Comparison of ENCODE assay signal across 22 cellular contexts in the genomic region with DNA sequence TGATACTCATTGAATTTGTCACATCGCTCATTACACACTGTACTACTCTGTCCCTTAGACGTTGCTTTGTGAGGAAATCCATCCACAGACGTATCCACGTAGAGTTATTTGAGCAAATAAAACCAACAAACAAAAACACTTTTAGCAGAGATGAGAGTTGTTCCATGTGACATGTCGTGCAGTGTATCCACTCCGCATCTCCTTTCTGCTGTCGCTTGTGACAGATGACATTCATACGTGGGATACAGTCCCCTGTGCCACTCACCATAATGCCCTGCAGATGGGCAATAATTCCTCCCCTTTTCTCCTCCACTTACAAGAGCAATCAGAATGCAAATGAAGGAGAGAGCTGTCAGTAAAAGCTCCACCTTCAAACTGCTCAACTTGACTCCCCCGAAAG.
"Had no signal": no experiment of that assay in that cellular context is flagged by ENCODE, and none has a peak within 500 bp of the region (broad histone marks: within the 10 kb centered on the region; RNA-seq: fewer than 3 reads in every experiment).

No MANE protein-coding gene starts in this region.

- DNase-seq: activated CD4-positive, alpha-beta T cell treated with anti-CD3 and anti-CD28 coated beads, Interleukin-2, amount 10 ng/mL, durations not matched to agents 24 days and 14 days; activated CD8-positive, alpha-beta T cell treated with anti-CD3 and anti-CD28 coated beads for 36 hours; activated naive CD4-positive, alpha-beta T cell treated with Interleukin-2 at 50 U/mL for 16 hours; activated naive CD8-positive, alpha-beta T cell treated with anti-CD3 and anti-CD28 coated beads for 36 hours; colonic mucosa; dorsolateral prefrontal cortex; esophagus squamous epithelium; heart right ventricle; islet precursor cell; left cardiac atrium; midbrain; natural killer cell; right lobe of liver; stimulated activated CD4-positive, alpha-beta T cell treated with anti-CD3 and anti-CD28 coated beads, Interleukin-2, amount 100 ng/mL, for 24 hours; stomach; transverse colon; uterus had no signal

- H3K4me1 ChIP-seq: breast epithelium, colonic mucosa, parathyroid adenoma, transverse colon, uterus had no signal

- H3K4me3 ChIP-seq: breast epithelium, colonic mucosa, esophagus squamous epithelium, gastroesophageal sphincter, heart right ventricle, right lobe of liver, skin epidermis, stomach, transverse colon, uterus had no signal

- H3K27me3 ChIP-seq: breast epithelium, colonic mucosa, dorsolateral prefrontal cortex, esophagus squamous epithelium, gastroesophageal sphincter, heart right ventricle, right lobe of liver, stomach, transverse colon, uterus had no signal

- H3K27ac ChIP-seq: colonic mucosa, esophagus squamous epithelium, gastroesophageal sphincter, heart right ventricle, parathyroid adenoma, right lobe of liver, skin epidermis, stomach, transverse colon, uterus had no signal

- H3K9ac ChIP-seq: parathyroid adenoma had no signal

- ATAC-seq: activated CD8-positive, alpha-beta T cell treated with anti-CD3 and anti-CD28 coated beads for 36 hours; gastroesophageal sphincter; heart right ventricle; left cardiac atrium; stimulated activated effector memory CD8-positive, alpha-beta T cell treated with anti-CD3 and anti-CD28 coated beads, Interleukin-12 subunit alpha, Interleukin-12 subunit beta, amount 100 ng/mL, for 72 hours had no signal

- H3K9me3 ChIP-seq: colonic mucosa, esophagus squamous epithelium, gastroesophageal sphincter, heart right ventricle, right lobe of liver, stomach, transverse colon, uterus had no signal

- H3K36me3 ChIP-seq: breast epithelium, colonic mucosa, uterus had no signal
